ENCODE assay signal across 23 cellular contexts in genomic region chr6:35079311-35080000, GRCh38.
DNase-seq lines count a peak whose midpoint lies in the region; ATAC-seq, FAIRE-seq and TF ChIP-seq lines count a peak whose summit lies in the region.
"Had no signal": no experiment of that assay in that cellular context is flagged by ENCODE, and none has a peak within 500 bp of the region (broad histone marks: within the 10 kb centered on the region; RNA-seq: fewer than 3 reads in every experiment).

No MANE protein-coding gene starts in this region.

- ATAC-seq in right lobe of liver (no peak), HepG2 (no peak), GM19455 (IDR thresholded peaks at IDR 0.05; ENCODE audit: unreplicated experiment) (no peak), left colon (no peak)
- ATAC-seq: stimulated activated naive B cell treated with anti-CD40 and anti-IgM and Interleukin-4, amounts not matched to agents 10 μg/mL and 1 μg/mL and 100 μg/mL, for 72 hours had no signal

- H3K36me3 Mint-ChIP-seq in endodermal cell (ENCODE audit: low read depth) (peaks cover 40% of the 10 kb centered on the region), mesothelial cell of epicardium (peaks cover 17% of the 10 kb centered on the region)

- no peaks in the 10 kb centered on the region for H4K20me1 ChIP-seq in HepG2 (ENCODE audit: insufficient read depth, low read length)
- H4K20me1 ChIP-seq in osteoblast (ENCODE audit: insufficient read depth, low read length) = no peaks in the 10 kb centered on the region

- TF ChIP-seq CTCF in right lobe of liver (IDR thresholded peaks at IDR 0.05) = no peak
- TF ChIP-seq CTCF in HepG2 (CRISPR knock-in tag; IDR thresholded peaks at IDR 0.05) = no peak
- no peak for TF ChIP-seq CTCF in endodermal cell (conservative IDR thresholded peaks at IDR 0.05)
- no peak for TF ChIP-seq CTCF in osteoblast (IDR thresholded peaks at IDR 0.05; ENCODE audit: extremely low read depth, low read depth, low read length)
- TF ChIP-seq CTCF in mesothelial cell of epicardium (IDR thresholded peaks at IDR 0.05; ENCODE audit: unreplicated experiment) = no peak

- BruUV-seq in HepG2 (replicated peaks; lab: Mats Ljungman, UMichigan) = no TSS peak

- H3K4me1 ChIP-seq in right lobe of liver = no peaks in the 10 kb centered on the region
- H3K4me1 ChIP-seq in HepG2 (ENCODE audit: insufficient read depth, low read length) = no peaks in the 10 kb centered on the region
- H3K4me1 ChIP-seq in endodermal cell (ENCODE audit: control insufficient read depth, insufficient read depth, low read length) = peaks cover 19% of the 10 kb centered on the region
- H3K4me1 ChIP-seq in osteoblast (ENCODE audit: insufficient read depth, low read length) = no peaks in the 10 kb centered on the region

- FAIRE-seq in HepG2 (lab: Jason Lieb, UNC) = no peak
- FAIRE-seq: D721Med, frontal cortex had no signal

- no peaks in the 10 kb centered on the region for H3K9me3 ChIP-seq in right lobe of liver
- H3K9me3 ChIP-seq in HepG2 (ENCODE audit: low read length) = no peaks in the 10 kb centered on the region
- no peaks in the 10 kb centered on the region for H3K9me3 ChIP-seq in endodermal cell (ENCODE audit: control insufficient read depth, low read length)
- H3K9me3 ChIP-seq in osteoblast (ENCODE audit: low read depth, low read length) = no peaks in the 10 kb centered on the region
- H3K9me3 ChIP-seq: neutrophil, upper lobe of left lung had no signal

- POLR2A ChIA-PET in HepG2 (lab: Yijun Ruan, JAX) = interaction anchor here (0.6 kb wide), 1 partner anchor 15 kb away, joined by 3 read pairs; no protein-coding TSS in a partner anchor

- in situ Hi-C loops in HepG2 (cut with HindIII; ENCODE audit: extremely low pct_ligation_motif_present, low pct_unique_long_range_greater_than_20kb) = no loop called here

- intact Hi-C loops in right lobe of liver (cut with DNase I) (no loop called here), HepG2 (cut with micrococcal nuclease; ENCODE audit: unreplicated experiment) (no loop called here), left colon (cut with DNase I, micrococcal nuclease) (no loop called here)

- no peak for TF ChIP-seq RAD21 in HepG2 (CRISPR knock-in tag; IDR thresholded peaks at IDR 0.05)

- H3K27me3 Mint-ChIP-seq in endodermal cell (ENCODE audit: insufficient read depth) = no peaks in the 10 kb centered on the region
- no peaks in the 10 kb centered on the region for H3K27me3 Mint-ChIP-seq in mesothelial cell of epicardium (ENCODE audit: low read depth)
- H3K27me3 Mint-ChIP-seq: activated CD4-positive, alpha-beta T cell treated with anti-CD3 and anti-CD28 coated beads, Interleukin-2, amount 10 ng/mL, durations not matched to agents 7 days and 5 days; CD4-positive, alpha-beta memory T cell; stimulated activated naive B cell treated with anti-CD40 and anti-IgM and Interleukin-4, amounts not matched to agents 10 μg/mL and 1 μg/mL and 100 μg/mL, for 72 hours had no signal

- H3K27ac Mint-ChIP-seq in endodermal cell = peak overlapping the region; percentile 57
- no peak overlapping the region for H3K27ac Mint-ChIP-seq in mesothelial cell of epicardium
- H3K27ac Mint-ChIP-seq: activated CD4-positive, alpha-beta T cell treated with anti-CD3 and anti-CD28 coated beads, Interleukin-2, amount 10 ng/mL, durations not matched to agents 7 days and 5 days; CD4-positive, alpha-beta memory T cell; stimulated activated naive B cell treated with anti-CD40 and anti-IgM and Interleukin-4, amounts not matched to agents 10 μg/mL and 1 μg/mL and 100 μg/mL, for 72 hours had no signal

- H3K27ac ChIP-seq in right lobe of liver = no peak overlapping the region
- no peak overlapping the region for H3K27ac ChIP-seq in HepG2 (ENCODE audit: extremely low read length, insufficient read depth, low read length)
- H3K27ac ChIP-seq in endodermal cell (ENCODE audit: low read depth, low read length) = no peak overlapping the region
- H3K27ac ChIP-seq in osteoblast (ENCODE audit: low read depth, low read length) = no peak overlapping the region
- H3K27ac ChIP-seq: GM23248, neutrophil had no signal

- TF ChIP-seq POLR2A in right lobe of liver (IDR thresholded peaks at IDR 0.05) (no peak), HepG2 (IDR thresholded peaks at IDR 0.05; ENCODE audit: insufficient read depth in 1 of 2, low read depth in 2 of 2, low read length in 2 of 2) (no peak)

- no peak overlapping the region for H3K4me2 ChIP-seq in HepG2 (ENCODE audit: low read depth, low read length)
- no peak overlapping the region for H3K4me2 ChIP-seq in osteoblast (ENCODE audit: insufficient read depth, low read length)

- H3K79me2 ChIP-seq in HepG2 (ENCODE audit: insufficient read depth, low read length) = no peaks in the 10 kb centered on the region
- no peaks in the 10 kb centered on the region for H3K79me2 ChIP-seq in osteoblast (ENCODE audit: insufficient read depth, low read length)

- H3K9me3 Mint-ChIP-seq in endodermal cell (no peaks in the 10 kb centered on the region), mesothelial cell of epicardium (no peaks in the 10 kb centered on the region)
- H3K9me3 Mint-ChIP-seq: activated CD4-positive, alpha-beta T cell treated with anti-CD3 and anti-CD28 coated beads, Interleukin-2, amount 10 ng/mL, durations not matched to agents 7 days and 5 days; stimulated activated naive B cell treated with anti-CD40 and anti-IgM and Interleukin-4, amounts not matched to agents 10 μg/mL and 1 μg/mL and 100 μg/mL, for 72 hours had no signal

- 96% methylated on average over 5 of the region's 23 CpGs for WGBS in right lobe of liver (ENCODE audit: insufficient coverage, low coverage, low lambda C conversion rate, missing lambda C conversion rate)
- WGBS in HepG2 (ENCODE audit: low lambda C conversion rate) = 95% methylated on average over 19 of the region's 23 CpGs
- 96 to 97% methylated on average over 12 to 23 of the region's 23 CpGs for WGBS in endodermal cell (ENCODE audit: insufficient coverage in 1 of 2, insufficient read length in 1 of 2), 2 experiments

- CTCF ChIA-PET in HepG2 (lab: Yijun Ruan, JAX; ENCODE audit: low intra/inter-chr PET ratio, low total read pairs) = no interaction called here

- TF ChIP-seq EP300 in HepG2 (IDR thresholded peaks at IDR 0.05; ENCODE audit: low read depth in 2 of 2, low read length in 2 of 2) (no peak), HepG2 (CRISPR knock-in tag; IDR thresholded peaks at IDR 0.05; ENCODE audit: borderline replicate concordance) (no peak)

- H3K36me3 ChIP-seq in right lobe of liver = peaks cover 0 to 42% (median 16%) of the 10 kb centered on the region in 4 donors
- peaks cover 24 to 32% of the 10 kb centered on the region in 2 experiments for H3K36me3 ChIP-seq in HepG2 (replicated peaks in 1 of 2; ENCODE audit: control insufficient read depth in 1 of 2, insufficient read depth in 2 of 2, low read length in 2 of 2)
- H3K36me3 ChIP-seq in endodermal cell (ENCODE audit: control insufficient read depth, insufficient read depth, low read length) = peaks cover 21% of the 10 kb centered on the region
- H3K36me3 ChIP-seq in osteoblast (ENCODE audit: insufficient read depth, low read length) = peaks cover 5% of the 10 kb centered on the region

- no peak overlapping the region for H3K4me3 ChIP-seq in right lobe of liver
- H3K4me3 ChIP-seq in HepG2 (replicated peaks in 1 of 3; ENCODE audit: insufficient read depth in 1 of 3, low read depth in 2 of 3, low read length in 3 of 3) = no peak overlapping the region
- H3K4me3 ChIP-seq in endodermal cell (ENCODE audit: low read length) = no peak overlapping the region
- no peak overlapping the region for H3K4me3 ChIP-seq in osteoblast (ENCODE audit: insufficient read depth, low read length)
- H3K4me3 ChIP-seq: GM23248, upper lobe of left lung had no signal

- no peak overlapping the region for H2AFZ ChIP-seq in HepG2 (ENCODE audit: low read length)
- H2AFZ ChIP-seq in osteoblast (ENCODE audit: low read length) = no peak overlapping the region
- H2AFZ ChIP-seq: GM23248 had no signal

- H3K27me3 ChIP-seq in right lobe of liver (no peaks in the 10 kb centered on the region), HepG2 (ENCODE audit: control insufficient read depth in 1 of 2, insufficient read depth in 2 of 2, low read length in 2 of 2) (no peaks in the 10 kb centered on the region), endodermal cell (ENCODE audit: control insufficient read depth, insufficient read depth, low read length, poor library complexity, severe bottlenecking) (no peaks in the 10 kb centered on the region), osteoblast (ENCODE audit: insufficient read depth, low read length) (no peaks in the 10 kb centered on the region)
- H3K27me3 ChIP-seq: neutrophil, upper lobe of left lung had no signal

- H3K4me3 Mint-ChIP-seq in endodermal cell (no peak overlapping the region), mesothelial cell of epicardium (no peak overlapping the region)
- H3K4me3 Mint-ChIP-seq: activated CD4-positive, alpha-beta T cell treated with anti-CD3 and anti-CD28 coated beads, Interleukin-2, amount 10 ng/mL, durations not matched to agents 7 days and 5 days; CD4-positive, alpha-beta memory T cell; stimulated activated naive B cell treated with anti-CD40 and anti-IgM and Interleukin-4, amounts not matched to agents 10 μg/mL and 1 μg/mL and 100 μg/mL, for 72 hours had no signal

- DNase-seq in right lobe of liver = peak in 2 of 3 donors; percentile 11 to 40
- DNase-seq in HepG2 (ENCODE audit: low spot score) = no peak
- no peak for DNase-seq in endodermal cell
- peak; percentile 71 for DNase-seq in osteoblast (ENCODE audit: insufficient read length, low spot score, missing footprints)
- no peak for DNase-seq in left colon
- DNase-seq in mesothelial cell of epicardium (ENCODE audit: low spot score in 2 of 2, unreplicated experiment in 2 of 2) = no peak
- DNase-seq in NCI-H510A treated with DMSO at 0.1 percent for 48 hours (lab: John Stamatoyannopoulos, UW) = no peak
- DNase-seq: activated CD4-positive, alpha-beta T cell treated with anti-CD3 and anti-CD28 coated beads, Interleukin-2, amount 10 ng/mL, durations not matched to agents 7 days and 5 days; caudate nucleus; CD4-positive, alpha-beta memory T cell; DND-41; GF-D8; GM23248; NCI-H1048; NCI-H187; NCI-H446 treated with DMSO at 0.1 percent for 48 hours; stimulated activated naive B cell treated with anti-CD40 and anti-IgM and Interleukin-4, amounts not matched to agents 10 μg/mL and 1 μg/mL and 100 μg/mL, for 72 hours; substantia nigra; upper lobe of left lung had no signal

- H3K9ac ChIP-seq in HepG2 (ENCODE audit: insufficient read depth, low read depth, low read length) (no peak overlapping the region), endodermal cell (ENCODE audit: extremely low read depth, low read length, poor library complexity, severe bottlenecking) (no peak overlapping the region)
- H3K9ac ChIP-seq: GM23248 had no signal

- H3K4me1 Mint-ChIP-seq in endodermal cell = peaks cover 41% of the 10 kb centered on the region
- no peaks in the 10 kb centered on the region for H3K4me1 Mint-ChIP-seq in mesothelial cell of epicardium

TF ChIP-seq in HepG2, 621 proteins besides CTCF, POLR2A, EP300 and RAD21 (continues in another document):
- no peak for TF ChIP-seq TBL1XR1 (IDR thresholded peaks at IDR 0.05; ENCODE audit: borderline replicate concordance, low read length, partially characterized antibody)

Comparison
In these comparisons a context has a peak if more than half of its experiments do, and no peak if none do; other contexts are left out.
1. DNase-seq: peak in right lobe of liver (2 of 3) and osteoblast (single experiment); none in HepG2 (single experiment), endodermal cell (single experiment), left colon (0 of 2), mesothelial cell of epicardium (0 of 2) and NCI-H510A treated with DMSO at 0.1 percent for 48 hours (single experiment).